ENCODE assay signal across 8 cellular contexts in the genomic region with DNA sequence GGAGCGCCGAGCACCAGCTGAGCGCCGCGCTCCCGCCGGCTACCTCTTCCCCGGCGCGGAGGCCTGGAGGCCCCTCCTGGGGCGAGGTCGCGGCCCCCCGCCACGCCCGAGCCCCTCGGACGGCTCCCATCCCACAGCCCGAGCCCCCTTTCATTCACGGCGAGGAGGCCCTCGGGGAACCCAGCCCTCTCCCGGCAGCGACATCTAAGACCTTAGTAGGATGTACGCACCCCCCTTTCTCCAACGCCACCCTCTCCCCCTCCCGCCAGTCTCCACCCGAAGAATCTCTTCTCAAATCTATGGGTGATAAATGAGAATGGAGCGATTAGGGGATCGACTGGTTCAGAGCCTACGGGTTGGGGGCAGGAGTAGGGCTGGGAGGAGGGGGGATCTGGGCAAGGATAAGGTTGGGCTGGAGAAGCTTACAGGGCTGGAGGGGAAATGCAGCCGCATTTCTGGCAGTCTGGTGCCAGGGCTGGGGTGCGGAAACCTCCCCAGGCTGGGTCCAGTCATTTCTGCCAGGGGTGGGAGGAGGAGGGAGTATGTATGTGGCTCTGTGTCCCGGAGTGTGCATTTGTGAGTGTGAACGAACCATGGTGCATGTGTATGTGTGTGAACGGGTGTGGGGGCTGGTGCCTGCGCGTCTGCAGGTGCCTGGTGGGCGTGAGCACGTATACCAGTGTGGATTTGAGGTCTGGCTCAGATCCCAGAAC. TPM values are rescaled to one million over a fixed set of nuclear protein-coding genes. Genes with fewer than 3 reads are reported as not detected.
DNase-seq lines count a peak whose midpoint lies in the region; ATAC-seq and TF ChIP-seq lines count a peak whose summit lies in the region.

No MANE protein-coding gene starts in this region.

- H3K9me3 ChIP-seq in MM.1S (replicated peaks; ENCODE audit: insufficient read depth, low read length), result no peaks in the 10 kb centered on the region
- H3K9me3 ChIP-seq in hepatocyte (ENCODE audit: low read depth), result no peaks in the 10 kb centered on the region

- H3K9me3 Mint-ChIP-seq in CD14-positive monocyte, result peaks cover 0 to 12% (median 5%) of the 10 kb centered on the region in 7 donors
- H3K9me3 Mint-ChIP-seq in activated T-helper 1 cell treated with anti-CD3 and anti-CD28 coated beads, Interleukin-12 subunit alpha, Interleukin-12 subunit beta, Interleukin-2, Interleukin-4 antibody, amounts not matched to agents 30 ng/mL and 10 ng/mL and 1 ng/mL, durations not matched to agents 14 hours and 24 hours and 36 hours, result no peaks in the 10 kb centered on the region

- no peaks in the 10 kb centered on the region for H3K9me2 ChIP-seq in MM.1S (replicated peaks; ENCODE audit: insufficient read depth, low read length)
- no peaks in the 10 kb centered on the region for H3K9me2 ChIP-seq in hepatocyte (replicated peaks; ENCODE audit: insufficient read depth)

- no peaks in the 10 kb centered on the region for H3K36me3 ChIP-seq in MM.1S (replicated peaks; ENCODE audit: insufficient read depth, low read length)
- H3K36me3 ChIP-seq in hepatocyte (replicated peaks; ENCODE audit: insufficient read depth, low read depth), result no peaks in the 10 kb centered on the region

- no peaks in the 10 kb centered on the region for H3K79me2 ChIP-seq in MM.1S (ENCODE audit: low read length)
- H3K79me2 ChIP-seq in hepatocyte, result no peaks in the 10 kb centered on the region

- H3K27me3 Mint-ChIP-seq in CD14-positive monocyte (ENCODE audit: low read depth in 3 of 3), result peaks cover 52 to 60% (median 56%) of the 10 kb centered on the region in 3 donors
- H3K27me3 Mint-ChIP-seq in activated T-helper 1 cell treated with anti-CD3 and anti-CD28 coated beads, Interleukin-12 subunit alpha, Interleukin-12 subunit beta, Interleukin-2, Interleukin-4 antibody, amounts not matched to agents 30 ng/mL and 10 ng/mL and 1 ng/mL, durations not matched to agents 14 hours and 24 hours and 36 hours (ENCODE audit: insufficient read depth), result peaks cover 56% of the 10 kb centered on the region

- peaks cover 16% of the 10 kb centered on the region for H3K4me1 Mint-ChIP-seq in CD14-positive monocyte
- H3K4me1 Mint-ChIP-seq in activated T-helper 1 cell treated with anti-CD3 and anti-CD28 coated beads, Interleukin-12 subunit alpha, Interleukin-12 subunit beta, Interleukin-2, Interleukin-4 antibody, amounts not matched to agents 30 ng/mL and 10 ng/mL and 1 ng/mL, durations not matched to agents 14 hours and 24 hours and 36 hours (ENCODE audit: low read depth), result peaks cover 15% of the 10 kb centered on the region

- no peak overlapping the region for H3K9ac ChIP-seq in MM.1S (ENCODE audit: low read length)

- no peaks in the 10 kb centered on the region for H4K20me1 ChIP-seq in MM.1S (ENCODE audit: insufficient read depth, low read length)
- H4K20me1 ChIP-seq in hepatocyte (ENCODE audit: insufficient read depth, poor library complexity, severe bottlenecking), result no peaks in the 10 kb centered on the region

- no peak for ATAC-seq in GM21619 (IDR thresholded peaks at IDR 0.05; ENCODE audit: unreplicated experiment)

- H3K27ac ChIP-seq in MM.1S (ENCODE audit: low read length) (no peak overlapping the region), hepatocyte (no peak overlapping the region), skin epidermis (peak overlapping the region in 1 of 21 experiments; percentile 30)

- intact Hi-C loops in CD14-positive monocyte (cut with micrococcal nuclease), result no loop called here
- intact Hi-C loops in activated T-helper 1 cell treated with anti-CD3 and anti-CD28 coated beads, Interleukin-12 subunit alpha, Interleukin-12 subunit beta, Interleukin-2, Interleukin-4 antibody, amounts not matched to agents 30 ng/mL and 10 ng/mL and 1 ng/mL, durations not matched to agents 14 hours and 24 hours and 36 hours (cut with micrococcal nuclease), result no loop called here

- H3K27ac Mint-ChIP-seq in CD14-positive monocyte, result no peak overlapping the region
- H3K27ac Mint-ChIP-seq in activated T-helper 1 cell treated with anti-CD3 and anti-CD28 coated beads, Interleukin-12 subunit alpha, Interleukin-12 subunit beta, Interleukin-2, Interleukin-4 antibody, amounts not matched to agents 30 ng/mL and 10 ng/mL and 1 ng/mL, durations not matched to agents 14 hours and 24 hours and 36 hours, result no peak overlapping the region

- H3K4me3 ChIP-seq in MM.1S (ENCODE audit: low read length) (peak overlapping the region; percentile 43; the same call in 1 of the 2 replicates), hepatocyte (peak overlapping the region; percentile 71), skin epidermis (peak overlapping the region; percentile 15 to 51 (median 35))

- TF ChIP-seq CTCF in CD14-positive monocyte (IDR thresholded peaks at IDR 0.05) (no peak), MM.1S (IDR thresholded peaks at IDR 0.05; ENCODE audit: low read length) (no peak), hepatocyte (IDR thresholded peaks at IDR 0.05; ENCODE audit: poor library complexity) (no peak)

- H3K27me3 ChIP-seq in MM.1S (replicated peaks; ENCODE audit: insufficient read depth, low read length) (no peaks in the 10 kb centered on the region), hepatocyte (peaks cover 20% of the 10 kb centered on the region)

- peak overlapping the region; percentile 61 to 66 for H3K4me3 Mint-ChIP-seq in CD14-positive monocyte
- H3K4me3 Mint-ChIP-seq in activated T-helper 1 cell treated with anti-CD3 and anti-CD28 coated beads, Interleukin-12 subunit alpha, Interleukin-12 subunit beta, Interleukin-2, Interleukin-4 antibody, amounts not matched to agents 30 ng/mL and 10 ng/mL and 1 ng/mL, durations not matched to agents 14 hours and 24 hours and 36 hours, result peak overlapping the region; percentile 78

- DNase-seq in CD14-positive monocyte (ENCODE audit: low spot score), result no peak
- DNase-seq in MM.1S, result no peak
- no peak for DNase-seq in activated T-helper 1 cell treated with anti-CD3 and anti-CD28 coated beads, Interleukin-12 subunit alpha, Interleukin-12 subunit beta, Interleukin-2, Interleukin-4 antibody, amounts not matched to agents 30 ng/mL and 10 ng/mL and 1 ng/mL, durations not matched to agents 14 hours and 24 hours and 36 hours (ENCODE audit: low spot score)
- no peak for DNase-seq in hepatocyte (ENCODE audit: low spot score)
- DNase-seq in HPDE6-E6E7 (ENCODE audit: extremely low spot score), result no peak
- no peak for DNase-seq in NCI-H187 treated with DMSO at 0.1 percent for 48 hours (lab: John Stamatoyannopoulos, UW)

- peaks cover 11 to 14% of the 10 kb centered on the region in 2 donors for H3K36me3 Mint-ChIP-seq in CD14-positive monocyte
- no peaks in the 10 kb centered on the region for H3K36me3 Mint-ChIP-seq in activated T-helper 1 cell treated with anti-CD3 and anti-CD28 coated beads, Interleukin-12 subunit alpha, Interleukin-12 subunit beta, Interleukin-2, Interleukin-4 antibody, amounts not matched to agents 30 ng/mL and 10 ng/mL and 1 ng/mL, durations not matched to agents 14 hours and 24 hours and 36 hours (ENCODE audit: low read depth)

- H3F3A ChIP-seq in MM.1S (ENCODE audit: insufficient read depth, low read length), result no peaks in the 10 kb centered on the region

- no peaks in the 10 kb centered on the region for H3K4me1 ChIP-seq in MM.1S (ENCODE audit: low read length)
- peaks cover 3% of the 10 kb centered on the region for H3K4me1 ChIP-seq in hepatocyte (ENCODE audit: insufficient read depth)

- H3K4me2 ChIP-seq in MM.1S (ENCODE audit: low read depth, low read length) (peak overlapping the region; percentile 81; the same call in 1 of the 2 replicates), hepatocyte (peak overlapping the region; percentile 95)

- 21% methylated on average over 20 of the region's 40 CpGs for WGBS in hepatocyte (ENCODE audit: low lambda C conversion rate, missing lambda C conversion rate)

- H2AFZ ChIP-seq in MM.1S (ENCODE audit: low read length) (no peak overlapping the region), hepatocyte (peak overlapping the region; percentile 67)

RNA-seq across cellular contexts. Expression of gene C1orf216, which starts 10.3 kb away (rescaled TPM):
- polyA plus RNA-seq in CD14-positive monocyte, result 1 to 10 TPM; 7.7 to 8.9 TPM
- 25.3 and 25.9 TPM in 2 replicates for total RNA-seq in activated T-helper 1 cell treated with anti-CD3 and anti-CD28 coated beads, Interleukin-12 subunit alpha, Interleukin-12 subunit beta, Interleukin-2, Interleukin-4 antibody, amounts not matched to agents 30 ng/mL and 10 ng/mL and 1 ng/mL, durations not matched to agents 14 hours and 24 hours and 36 hours
- 6.3 and 9.1 TPM in 2 replicates for total RNA-seq in hepatocyte
- polyA plus RNA-seq in hepatocyte, result 6.3 and 8.9 TPM in 2 replicates
